ENCODE assay signal across 9 cellular contexts in the genomic region with DNA sequence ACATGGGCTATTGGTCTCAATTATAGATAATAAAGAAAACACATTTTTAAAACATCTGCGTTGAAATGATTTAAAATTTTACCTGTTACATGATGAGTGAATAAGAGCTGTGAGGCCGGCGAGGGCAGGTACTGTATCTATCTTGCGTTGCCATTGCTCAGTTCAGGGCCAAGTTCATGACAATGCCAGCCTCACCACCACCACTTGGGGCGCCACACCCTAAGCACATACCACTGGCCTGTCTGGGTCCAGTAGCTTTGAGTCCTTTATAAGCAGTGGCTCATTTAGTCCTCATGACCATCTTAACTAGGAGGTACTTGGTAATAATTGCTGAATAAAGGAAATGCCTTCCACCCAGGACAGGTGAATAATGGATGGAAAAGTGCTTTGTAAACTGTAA. TPM values are rescaled to one million over a fixed set of nuclear protein-coding genes. Genes with fewer than 3 reads are reported as not detected.
A peak's percentile ranks its signal among the peaks of the same experiment; 100 is the strongest.
DNase-seq lines count a peak whose midpoint lies in the region; ATAC-seq and TF ChIP-seq lines count a peak whose summit lies in the region.
"Had no signal": no experiment of that assay in that cellular context is flagged by ENCODE, and none has a peak within 500 bp of the region (broad histone marks: within the 10 kb centered on the region; RNA-seq: fewer than 3 reads in every experiment).

No MANE protein-coding gene starts in this region.

- TF ChIP-seq EP300 in stomach (IDR thresholded peaks at IDR 0.05) = no peak

- H3K4me3 Mint-ChIP-seq in activated B cell treated with CpG ODN at 0.5 μM for 24 hours = no peak overlapping the region

- peaks cover 17% of the 10 kb centered on the region for H3K4me1 Mint-ChIP-seq in activated B cell treated with CpG ODN at 0.5 μM for 24 hours

- CTCF ChIA-PET in activated B cell treated with CpG ODN at 0.5 μM for 24 hours (lab: Charles Lee) = interaction anchor here (0.7 kb wide), 1 partner anchor 25 kb away, joined by 3 read pairs; no protein-coding TSS in a partner anchor

- H3K4me1 ChIP-seq in hepatocyte (ENCODE audit: insufficient read depth) = no peaks in the 10 kb centered on the region
- peaks cover 10 to 24% (median 12%) of the 10 kb centered on the region in 4 donors for H3K4me1 ChIP-seq in stomach

- peaks cover 1% of the 10 kb centered on the region for H3K9me3 Mint-ChIP-seq in activated B cell treated with CpG ODN at 0.5 μM for 24 hours

- peak; percentile 39; the same call in 1 of the 2 replicates for TF ChIP-seq CTCF in LNCaP clone FGC (IDR thresholded peaks at IDR 0.05; ENCODE audit: control insufficient read depth, extremely low read depth, insufficient read depth)
- no peak for TF ChIP-seq CTCF in activated B cell treated with CpG ODN at 0.5 μM for 24 hours (IDR thresholded peaks at IDR 0.05)
- TF ChIP-seq CTCF in hepatocyte (IDR thresholded peaks at IDR 0.05; ENCODE audit: poor library complexity) = peak; percentile 49
- peak in 3 of 7 experiments; percentile 21 to 46 (median 28) for TF ChIP-seq CTCF in stomach (IDR thresholded peaks at IDR 0.05)

- 64% methylated on average over 5 of the region's 5 CpGs for WGBS in hepatocyte (ENCODE audit: low lambda C conversion rate, missing lambda C conversion rate)
- 48 to 77% (median 67%) methylated on average over 5 of the region's 5 CpGs for WGBS in stomach, 5 donors

- H3K4me3 ChIP-seq in LNCaP clone FGC (ENCODE audit: low read depth, low read length) (no peak overlapping the region), hepatocyte (no peak overlapping the region), stomach (no peak overlapping the region)
- H3K4me3 ChIP-seq: BLaER1 treated with 17β-estradiol and CSF1 and Interleukin-3, amounts not matched to agents 10 nM and 100 nM had no signal

- POLR2A ChIA-PET in activated B cell treated with CpG ODN at 0.5 μM for 24 hours (lab: Charles Lee) = no interaction called here

- H2AFZ ChIP-seq in hepatocyte = no peak overlapping the region

- H3K27me3 Mint-ChIP-seq in activated B cell treated with CpG ODN at 0.5 μM for 24 hours = peaks cover 23% of the 10 kb centered on the region

- H3K36me3 Mint-ChIP-seq in activated B cell treated with CpG ODN at 0.5 μM for 24 hours (ENCODE audit: low read depth) = no peaks in the 10 kb centered on the region

- ATAC-seq in activated B cell treated with CpG ODN at 0.5 μM for 24 hours (ENCODE audit: low read depth) (peak; percentile 59), HG02970 (IDR thresholded peaks at IDR 0.05; ENCODE audit: low FRiP score, unreplicated experiment) (no peak), GM21737 (IDR thresholded peaks at IDR 0.05; ENCODE audit: unreplicated experiment) (no peak)

- H3K27ac Mint-ChIP-seq in activated B cell treated with CpG ODN at 0.5 μM for 24 hours = no peak overlapping the region

- H3K27me3 ChIP-seq in hepatocyte (no peaks in the 10 kb centered on the region), stomach (no peaks in the 10 kb centered on the region)

- H3K27ac ChIP-seq in hepatocyte (no peak overlapping the region), stomach (no peak overlapping the region)
- H3K27ac ChIP-seq: BLaER1 treated with 17β-estradiol and CSF1 and Interleukin-3, amounts not matched to agents 10 nM and 100 nM had no signal

- H3K79me2 ChIP-seq in hepatocyte = no peaks in the 10 kb centered on the region

- no peak for TF ChIP-seq POLR2A in stomach (IDR thresholded peaks at IDR 0.05)

- DNase-seq in NCI-H1436 (lab: John Stamatoyannopoulos, UW) (peak; percentile 31), NCI-H1436 treated with DMSO at 0.1 percent for 48 hours (lab: John Stamatoyannopoulos, UW) (no peak), LNCaP clone FGC (ENCODE audit: low read depth) (no peak), activated B cell treated with CpG ODN at 0.5 μM for 24 hours (no peak), hepatocyte (ENCODE audit: low spot score) (peak; percentile 58), stomach (peak; percentile 59)

- H3K9me3 ChIP-seq in hepatocyte (ENCODE audit: low read depth) (no peaks in the 10 kb centered on the region), stomach (no peaks in the 10 kb centered on the region)
- H3K9me3 ChIP-seq: BLaER1 treated with 17β-estradiol and CSF1 and Interleukin-3, amounts not matched to agents 10 nM and 100 nM had no signal

- intact Hi-C loops in activated B cell treated with CpG ODN at 0.5 μM for 24 hours (cut with micrococcal nuclease) (loop anchor here (5.0 kb wide), 1 partner anchor 211 kb away; no protein-coding TSS in a partner anchor), stomach (cut with DNase I; ENCODE audit: low total_unique reads) (loop anchor here (5.0 kb wide), 1 partner anchor 286 kb away; no protein-coding TSS in a partner anchor)

- H3K36me3 ChIP-seq in hepatocyte (replicated peaks; ENCODE audit: insufficient read depth, low read depth) (no peaks in the 10 kb centered on the region), stomach (no peaks in the 10 kb centered on the region)
- H3K36me3 ChIP-seq: BLaER1 treated with 17β-estradiol and CSF1 and Interleukin-3, amounts not matched to agents 10 nM and 100 nM had no signal

- no peaks in the 10 kb centered on the region for H3K9me2 ChIP-seq in hepatocyte (replicated peaks; ENCODE audit: insufficient read depth)

- H3K4me2 ChIP-seq in hepatocyte = no peak overlapping the region

- H4K20me1 ChIP-seq in hepatocyte (ENCODE audit: insufficient read depth, poor library complexity, severe bottlenecking) = no peaks in the 10 kb centered on the region

RNA-seq across cellular contexts. Expression of a gene that starts 14.5 kb away (rescaled TPM):
- total RNA-seq in activated B cell treated with CpG ODN at 0.5 μM for 24 hours (not detected in 2 replicates), hepatocyte (not detected in 2 replicates), stomach (1 to 10 TPM in 1 of 5 donors, under 1 TPM in 1, not detected in 3; 0.87 to 1.3 TPM)
- polyA plus RNA-seq in hepatocyte (0.64 and 0.75 TPM in 2 replicates), stomach (10 to 100 TPM in 1 of 3 donors, 1 to 10 TPM in 2; 2.2 to 29.5 (median 6.9) TPM)

RNA-seq across cellular contexts. Expression of a gene that starts 16.6 kb away (rescaled TPM):
- total RNA-seq in activated B cell treated with CpG ODN at 0.5 μM for 24 hours (7.7 and 8.0 TPM in 2 replicates), hepatocyte (19.6 and 21.0 TPM in 2 replicates), stomach (10 to 100 TPM in 4 of 5 donors, 1 to 10 TPM in 1; 4.5 to 21.5 (median 10.5) TPM)
- polyA plus RNA-seq in hepatocyte (2.7 and 3.1 TPM in 2 replicates), stomach (1 to 10 TPM; 3.9 to 7.0 (median 4.9) TPM)

Comparison
In these comparisons a context has a peak if more than half of its experiments do, and no peak if none do; other contexts are left out.
1. DNase-seq: peak in NCI-H1436 (single experiment), hepatocyte (single experiment) and stomach (single experiment); none in NCI-H1436 treated with DMSO at 0.1 percent for 48 hours (single experiment), LNCaP clone FGC (single experiment) and activated B cell treated with CpG ODN at 0.5 μM for 24 hours (single experiment).